Comparison of ENCODE assay signal across 12 cellular contexts in the genomic region with DNA sequence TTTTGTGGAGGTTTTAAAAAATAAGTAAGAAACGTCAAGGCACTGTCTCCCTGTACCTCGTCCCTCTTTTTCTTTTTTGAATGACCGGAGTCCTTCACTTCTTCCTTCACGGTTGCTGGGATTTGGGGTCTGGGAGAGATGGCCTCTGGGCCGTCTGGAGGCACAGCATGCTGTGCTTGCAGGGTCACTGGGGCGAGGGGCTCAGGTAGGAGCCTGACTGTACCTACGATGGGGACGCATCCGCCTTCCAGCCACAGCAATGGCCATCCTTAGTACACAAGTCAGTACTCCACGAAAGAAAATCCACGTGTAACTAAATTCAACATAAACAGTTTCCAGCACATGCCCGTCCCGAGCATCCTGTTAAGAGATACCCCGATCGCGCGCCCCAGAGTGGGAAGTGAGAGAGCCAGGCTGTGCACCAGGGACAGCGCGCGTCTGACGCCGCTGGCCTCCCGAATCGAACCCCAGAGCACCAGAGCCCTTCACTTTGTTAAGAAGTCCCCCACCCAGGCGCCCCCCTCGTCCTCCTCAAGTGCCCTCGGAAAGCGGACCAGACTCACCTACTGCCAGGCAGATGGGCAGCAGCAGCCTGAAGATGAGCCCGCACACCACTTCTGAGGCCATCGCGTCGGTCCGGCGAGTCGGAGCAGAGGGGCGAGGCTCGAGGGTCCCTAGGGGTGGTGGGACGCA. TPM values are rescaled to one million over a fixed set of nuclear protein-coding genes. Genes with fewer than 3 reads are reported as not detected.
DNase-seq lines count a peak whose midpoint lies in the region; ATAC-seq and TF ChIP-seq lines count a peak whose summit lies in the region.
"Had no signal": no experiment of that assay in that cellular context is flagged by ENCODE, and none has a peak within 500 bp of the region (broad histone marks: within the 10 kb centered on the region; RNA-seq: fewer than 3 reads in every experiment).

No MANE protein-coding gene starts in this region.

- H2AFZ ChIP-seq in smooth muscle cell (ENCODE audit: low read depth) (peak overlapping the region; percentile 90), SK-N-SH (ENCODE audit: low read depth) (no peak overlapping the region)

- no peak for TF ChIP-seq RAD21 in SK-N-SH (IDR thresholded peaks at IDR 0.05; ENCODE audit: low read length)

- H3K9ac ChIP-seq in smooth muscle cell (ENCODE audit: low read depth): no peak overlapping the region
- no peak overlapping the region for H3K9ac ChIP-seq in SK-N-SH

- in situ Hi-C loops in GM13976 (cut with MboI; ENCODE audit: low sequenced_read_pairs, unreplicated experiment) (loop anchor here (25.0 kb wide), 1 partner anchor 111 kb away; no protein-coding TSS in a partner anchor), astrocyte of the spinal cord (cut with HindIII; ENCODE audit: low sequenced_read_pairs) (no loop called here)

- peak; percentile 41 for DNase-seq in GM13976 (ENCODE audit: low spot score)
- DNase-seq in astrocyte of the spinal cord (ENCODE audit: low read depth, low spot score): no peak
- DNase-seq in left lung: no peak
- DNase-seq in smooth muscle cell (lab: John Stamatoyannopoulos, UW; ENCODE audit: unreplicated experiment): no peak
- no peak for DNase-seq in SK-N-SH
- no peak for DNase-seq in naive thymus-derived CD8-positive, alpha-beta T cell
- DNase-seq: NCI-H187 had no signal

- peaks cover 0 to 2% (median 0%) of the 10 kb centered on the region in 9 donors for H3K9me3 Mint-ChIP-seq in naive thymus-derived CD8-positive, alpha-beta T cell

- no peak for ATAC-seq in left lung
- ATAC-seq in HG03354 (IDR thresholded peaks at IDR 0.05; ENCODE audit: poor library complexity, severe bottlenecking, unreplicated experiment): no peak
- ATAC-seq in GM19328 (IDR thresholded peaks at IDR 0.05; ENCODE audit: unreplicated experiment): no peak
- no peak for ATAC-seq in naive thymus-derived CD8-positive, alpha-beta T cell

- 13% methylated on average over 36 of the region's 38 CpGs for WGBS in smooth muscle cell (ENCODE audit: low lambda C conversion rate)
- WGBS in SK-N-SH (ENCODE audit: low lambda C conversion rate): 15% methylated on average over 15 of the region's 38 CpGs

- intact Hi-C loops in left lung (cut with DNase I): no loop called here

- no peaks in the 10 kb centered on the region for H3K79me2 ChIP-seq in smooth muscle cell (ENCODE audit: low read depth)
- H3K79me2 ChIP-seq in SK-N-SH (ENCODE audit: insufficient read depth): no peaks in the 10 kb centered on the region

- H3K27ac ChIP-seq in left lung (peak overlapping the region; percentile 37 to 39), smooth muscle cell (ENCODE audit: low read depth) (no peak overlapping the region), SK-N-SH (ENCODE audit: low read depth in 2 of 2, low read length in 1 of 2) (no peak overlapping the region)
- H3K27ac ChIP-seq: RWPE1 had no signal

- H4K20me1 ChIP-seq in smooth muscle cell (ENCODE audit: low read depth) (no peaks in the 10 kb centered on the region), SK-N-SH (ENCODE audit: insufficient read depth) (no peaks in the 10 kb centered on the region)

- no peaks in the 10 kb centered on the region for H3K9me2 ChIP-seq in SK-N-SH

- H3K4me3 ChIP-seq in astrocyte of the spinal cord (ENCODE audit: low read depth, low read length) (peak overlapping the region; percentile 21), left lung (peak overlapping the region; percentile 40 to 50), smooth muscle cell (peak overlapping the region; percentile 64), SK-N-SH (ENCODE audit: low read depth in 2 of 2, low read length in 1 of 2) (no peak overlapping the region)

- H3K36me3 ChIP-seq in left lung: no peaks in the 10 kb centered on the region
- no peaks in the 10 kb centered on the region for H3K36me3 ChIP-seq in smooth muscle cell (ENCODE audit: low read depth)
- no peaks in the 10 kb centered on the region for H3K36me3 ChIP-seq in SK-N-SH (replicated peaks in 1 of 2; ENCODE audit: control insufficient read depth in 1 of 2, insufficient read depth in 2 of 2, low read length in 1 of 2)

- peak overlapping the region; percentile 97 for H3K4me2 ChIP-seq in smooth muscle cell
- H3K4me2 ChIP-seq in SK-N-SH: no peak overlapping the region

- H3F3A ChIP-seq in smooth muscle cell (ENCODE audit: low read depth) (no peaks in the 10 kb centered on the region), SK-N-SH (replicated peaks; ENCODE audit: insufficient read depth) (no peaks in the 10 kb centered on the region)

- no peak for TF ChIP-seq EP300 in SK-N-SH (IDR thresholded peaks at IDR 0.05; ENCODE audit: borderline replicate concordance in 1 of 2, low read depth in 1 of 2, low read length in 1 of 2)

- H3K9me3 ChIP-seq in left lung (no peaks in the 10 kb centered on the region), smooth muscle cell (replicated peaks; ENCODE audit: low read depth) (no peaks in the 10 kb centered on the region), SK-N-SH (no peaks in the 10 kb centered on the region)

- H3K4me1 Mint-ChIP-seq in naive thymus-derived CD8-positive, alpha-beta T cell: peaks cover 0 to 7% (median 3%) of the 10 kb centered on the region in 4 donors
- H3K4me1 Mint-ChIP-seq: central memory CD8-positive, alpha-beta T cell had no signal

- H3K27me3 Mint-ChIP-seq in naive thymus-derived CD8-positive, alpha-beta T cell: peaks cover 19 to 38% (median 30%) of the 10 kb centered on the region in 5 donors

- H3K27ac Mint-ChIP-seq in naive thymus-derived CD8-positive, alpha-beta T cell: peak overlapping the region in 1 of 10 donors; percentile 29

- peaks cover 39 to 71% of the 10 kb centered on the region in 2 donors for H3K27me3 ChIP-seq in left lung
- peaks cover 85% of the 10 kb centered on the region for H3K27me3 ChIP-seq in smooth muscle cell (ENCODE audit: low read depth)
- H3K27me3 ChIP-seq in SK-N-SH (ENCODE audit: insufficient read depth): peaks cover 68% of the 10 kb centered on the region

- peaks cover 0 to 27% of the 10 kb centered on the region in 2 donors for H3K4me1 ChIP-seq in left lung
- peaks cover 10% of the 10 kb centered on the region for H3K4me1 ChIP-seq in smooth muscle cell (ENCODE audit: low read depth)
- no peaks in the 10 kb centered on the region for H3K4me1 ChIP-seq in SK-N-SH (ENCODE audit: control insufficient read depth in 1 of 2, insufficient read depth in 2 of 2, low read depth in 1 of 2, low read length in 1 of 2)

- H3K36me3 Mint-ChIP-seq in naive thymus-derived CD8-positive, alpha-beta T cell: no peaks in the 10 kb centered on the region

- POLR2A ChIA-PET in SK-N-SH (lab: Yijun Ruan, JAX): no interaction called here
- POLR2A ChIA-PET in naive thymus-derived CD8-positive, alpha-beta T cell (lab: Charles Lee): no interaction called here

- CTCF ChIA-PET in SK-N-SH (lab: Yijun Ruan, JAX): no interaction called here

- H3K4me3 Mint-ChIP-seq in naive thymus-derived CD8-positive, alpha-beta T cell: peak overlapping the region in 2 of 10 donors; percentile 14 to 19
- H3K4me3 Mint-ChIP-seq: central memory CD8-positive, alpha-beta T cell had no signal

- TF ChIP-seq CTCF in GM13976 (IDR thresholded peaks at IDR 0.05; ENCODE audit: borderline replicate concordance, control extremely low read depth, extremely low read depth, insufficient read depth, missing control alignments): no peak
- TF ChIP-seq CTCF in astrocyte of the spinal cord (IDR thresholded peaks at IDR 0.05; ENCODE audit: low read depth, low read length): no peak
- no peak for TF ChIP-seq CTCF in left lung (IDR thresholded peaks at IDR 0.05)
- no peak for TF ChIP-seq CTCF in smooth muscle cell (IDR thresholded peaks at IDR 0.05; ENCODE audit: borderline replicate concordance, insufficient read depth, poor library complexity, severe bottlenecking)
- no peak for TF ChIP-seq CTCF in SK-N-SH (IDR thresholded peaks at IDR 0.05)

TF ChIP-seq in SK-N-SH, 30 proteins besides CTCF, POLR2A, EP300 and RAD21 (continues in another document):
- TF ChIP-seq RCOR1 (IDR thresholded peaks at IDR 0.05; ENCODE audit: low read length) (no peak), SMC3 (IDR thresholded peaks at IDR 0.05; ENCODE audit: low read depth, low read length) (no peak), YY1 (IDR thresholded peaks at IDR 0.05; ENCODE audit: low read depth) (no peak), MXI1 (IDR thresholded peaks at IDR 0.05; ENCODE audit: low read depth, low read length) (no peak), FOSL2 (IDR thresholded peaks at IDR 0.05; ENCODE audit: borderline replicate concordance, low read depth) (no peak), SIN3A (IDR thresholded peaks at IDR 0.05; ENCODE audit: borderline replicate concordance, low read depth, low read length) (no peak)
- TF ChIP-seq, protein P1, sequence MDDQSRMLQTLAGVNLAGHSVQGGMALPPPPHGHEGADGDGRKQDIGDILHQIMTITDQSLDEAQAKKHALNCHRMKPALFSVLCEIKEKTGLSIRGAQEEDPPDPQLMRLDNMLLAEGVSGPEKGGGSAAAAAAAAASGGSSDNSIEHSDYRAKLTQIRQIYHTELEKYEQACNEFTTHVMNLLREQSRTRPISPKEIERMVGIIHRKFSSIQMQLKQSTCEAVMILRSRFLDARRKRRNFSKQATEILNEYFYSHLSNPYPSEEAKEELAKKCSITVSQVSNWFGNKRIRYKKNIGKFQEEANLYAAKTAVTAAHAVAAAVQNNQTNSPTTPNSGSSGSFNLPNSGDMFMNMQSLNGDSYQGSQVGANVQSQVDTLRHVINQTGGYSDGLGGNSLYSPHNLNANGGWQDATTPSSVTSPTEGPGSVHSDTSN (IDR thresholded peaks at IDR 0.05): no peak
- TF ChIP-seq, protein P2, sequence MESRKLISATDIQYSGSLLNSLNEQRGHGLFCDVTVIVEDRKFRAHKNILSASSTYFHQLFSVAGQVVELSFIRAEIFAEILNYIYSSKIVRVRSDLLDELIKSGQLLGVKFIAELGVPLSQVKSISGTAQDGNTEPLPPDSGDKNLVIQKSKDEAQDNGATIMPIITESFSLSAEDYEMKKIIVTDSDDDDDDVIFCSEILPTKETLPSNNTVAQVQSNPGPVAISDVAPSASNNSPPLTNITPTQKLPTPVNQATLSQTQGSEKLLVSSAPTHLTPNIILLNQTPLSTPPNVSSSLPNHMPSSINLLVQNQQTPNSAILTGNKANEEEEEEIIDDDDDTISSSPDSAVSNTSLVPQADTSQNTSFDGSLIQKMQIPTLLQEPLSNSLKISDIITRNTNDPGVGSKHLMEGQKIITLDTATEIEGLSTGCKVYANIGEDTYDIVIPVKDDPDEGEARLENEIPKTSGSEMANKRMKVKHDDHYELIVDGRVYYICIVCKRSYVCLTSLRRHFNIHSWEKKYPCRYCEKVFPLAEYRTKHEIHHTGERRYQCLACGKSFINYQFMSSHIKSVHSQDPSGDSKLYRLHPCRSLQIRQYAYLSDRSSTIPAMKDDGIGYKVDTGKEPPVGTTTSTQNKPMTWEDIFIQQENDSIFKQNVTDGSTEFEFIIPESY (IDR thresholded peaks at IDR 0.05; ENCODE audit: borderline replicate concordance, low read depth): no peak

RNA-seq across cellular contexts. Expression of a gene that starts 1.3 kb away (rescaled TPM):
- 10 to 100 TPM; 40.3 to 77.7 TPM for total RNA-seq in left lung
- 4.7 and 10.4 TPM in 2 replicates for total RNA-seq in smooth muscle cell
- polyA plus RNA-seq in smooth muscle cell: 1.3 and 2.3 TPM in 2 replicates
- polyA plus RNA-seq in SK-N-SH (2012; rRNA removed): not detected in 2 replicates
- polyA plus RNA-seq in SK-N-SH (2012; cell fraction: cytosol; rRNA removed): not detected in 2 replicates
- polyA plus RNA-seq in SK-N-SH (2012; cell fraction: nucleus; rRNA removed): not detected in 2 replicates
- total RNA-seq in naive thymus-derived CD8-positive, alpha-beta T cell: not detected
- not detected for polyA plus RNA-seq in naive thymus-derived CD8-positive, alpha-beta T cell
- total RNA-seq: activated CD8-positive, alpha-beta memory T cell treated with anti-CD3 and anti-CD28 coated beads for 36 hours had no signal

Comparison
In these comparisons a context has a peak if more than half of its experiments do, and no peak if none do; other contexts are left out.
1. H3K4me3 ChIP-seq: peak in astrocyte of the spinal cord (single experiment), left lung (2 of 2) and smooth muscle cell (single experiment); none in SK-N-SH (0 of 2).
2. H3K27ac ChIP-seq: peak in left lung (2 of 2); none in smooth muscle cell (single experiment) and SK-N-SH (0 of 2).